In the genomic region with DNA sequence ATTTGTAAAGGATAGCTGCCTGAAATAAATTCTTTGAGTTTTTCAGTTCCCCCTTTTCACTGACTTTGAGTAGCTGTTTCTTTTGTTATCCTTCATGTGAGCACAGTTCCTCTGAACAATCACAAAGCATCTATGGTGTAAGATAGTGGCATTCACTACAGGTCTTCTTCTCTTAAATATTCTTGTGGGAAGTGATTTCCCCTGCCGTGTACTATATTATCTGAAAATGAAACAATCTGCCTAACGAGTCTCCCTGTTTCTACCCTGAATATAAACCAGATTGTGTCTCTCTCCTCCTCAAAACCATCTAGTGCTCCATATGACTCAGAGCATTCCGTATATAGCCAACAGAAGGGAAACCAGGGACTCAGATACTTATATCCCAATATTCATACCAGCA, we compare ENCODE assay signal across 16 cellular contexts.
DNase-seq lines count a peak whose midpoint lies in the region; ATAC-seq, FAIRE-seq and TF ChIP-seq lines count a peak whose summit lies in the region.
"Had no signal": no experiment of that assay in that cellular context is flagged by ENCODE, and none has a peak within 500 bp of the region (broad histone marks: within the 10 kb centered on the region; RNA-seq: fewer than 3 reads in every experiment).

No MANE protein-coding gene starts in this region.

- H3K36me3 ChIP-seq in upper lobe of right lung, result no peaks in the 10 kb centered on the region
- H3K36me3 ChIP-seq: SJCRH30 had no signal

- H3K27ac Mint-ChIP-seq in activated CD4-positive, alpha-beta memory T cell treated with anti-CD3 and anti-CD28 coated beads for 36 hours, result no peak overlapping the region
- H3K27ac Mint-ChIP-seq in glutamatergic neuron (ENCODE audit: unreplicated experiment), result no peak overlapping the region
- H3K27ac Mint-ChIP-seq: activated B cell treated with CpG ODN at 0.5 μM for 24 hours; effector memory CD8-positive, alpha-beta T cell had no signal

- no peaks in the 10 kb centered on the region for H3K27me3 ChIP-seq in upper lobe of right lung
- H3K27me3 ChIP-seq: SJCRH30 had no signal

- peaks cover 58% of the 10 kb centered on the region for H3K36me3 Mint-ChIP-seq in activated CD4-positive, alpha-beta memory T cell treated with anti-CD3 and anti-CD28 coated beads for 36 hours
- peaks cover 5% of the 10 kb centered on the region for H3K36me3 Mint-ChIP-seq in glutamatergic neuron (ENCODE audit: unreplicated experiment)

- H3K27me3 Mint-ChIP-seq in activated CD4-positive, alpha-beta memory T cell treated with anti-CD3 and anti-CD28 coated beads for 36 hours, result no peaks in the 10 kb centered on the region
- no peaks in the 10 kb centered on the region for H3K27me3 Mint-ChIP-seq in glutamatergic neuron (ENCODE audit: unreplicated experiment)
- H3K27me3 Mint-ChIP-seq: activated B cell treated with CpG ODN at 0.5 μM for 24 hours; effector memory CD8-positive, alpha-beta T cell had no signal

- H3K9me3 ChIP-seq in upper lobe of right lung, result no peaks in the 10 kb centered on the region
- H3K9me3 ChIP-seq: SJCRH30 had no signal

- no peak overlapping the region for H3K4me3 ChIP-seq in upper lobe of right lung
- H3K4me3 ChIP-seq: SJCRH30, skin epidermis had no signal

- TF ChIP-seq POLR2A in GM12891 (IDR thresholded peaks at IDR 0.05; ENCODE audit: low read depth, low read length), result no peak

- H3K9me3 Mint-ChIP-seq in activated CD4-positive, alpha-beta memory T cell treated with anti-CD3 and anti-CD28 coated beads for 36 hours, result peaks cover 12% of the 10 kb centered on the region
- H3K9me3 Mint-ChIP-seq in glutamatergic neuron (ENCODE audit: unreplicated experiment), result peaks cover 2% of the 10 kb centered on the region
- H3K9me3 Mint-ChIP-seq: effector memory CD8-positive, alpha-beta T cell had no signal

- TF ChIP-seq CTCF in upper lobe of right lung (IDR thresholded peaks at IDR 0.05), result no peak
- no peak for TF ChIP-seq CTCF in glutamatergic neuron (IDR thresholded peaks at IDR 0.05; ENCODE audit: partially characterized antibody, unreplicated experiment)

- no peak overlapping the region for H3K27ac ChIP-seq in upper lobe of right lung
- H3K27ac ChIP-seq: SJCRH30, skin epidermis had no signal

- CTCF ChIA-PET in activated CD4-positive, alpha-beta memory T cell treated with anti-CD3 and anti-CD28 coated beads for 36 hours (lab: Charles Lee), result interaction anchor here (0.7 kb wide), 1 partner anchor 79 kb away, joined by 3 read pairs; no protein-coding TSS in a partner anchor

- no peak overlapping the region for H3K4me3 Mint-ChIP-seq in activated CD4-positive, alpha-beta memory T cell treated with anti-CD3 and anti-CD28 coated beads for 36 hours
- no peak overlapping the region for H3K4me3 Mint-ChIP-seq in glutamatergic neuron (ENCODE audit: unreplicated experiment)
- H3K4me3 Mint-ChIP-seq: activated B cell treated with CpG ODN at 0.5 μM for 24 hours; effector memory CD8-positive, alpha-beta T cell had no signal

- DNase-seq in GM12891 (ENCODE audit: insufficient read length, low spot score) (peak; percentile 10), SHP77 treated with DMSO at 0.1 percent for 48 hours (lab: John Stamatoyannopoulos, UW) (no peak), upper lobe of right lung (no peak), glutamatergic neuron (no peak)
- DNase-seq in activated CD4-positive, alpha-beta memory T cell treated with anti-CD3 and anti-CD28 coated beads for 36 hours, result no peak
- DNase-seq: activated B cell treated with CpG ODN at 0.5 μM for 24 hours; effector memory CD8-positive, alpha-beta T cell; left colon; NCI-H1092 treated with DMSO at 0.1 percent for 48 hours; NCI-H526 treated with DMSO at 0.1 percent for 48 hours; SJCRH30 had no signal

- H3K4me1 Mint-ChIP-seq in activated CD4-positive, alpha-beta memory T cell treated with anti-CD3 and anti-CD28 coated beads for 36 hours (ENCODE audit: low read depth), result peaks cover 3% of the 10 kb centered on the region
- H3K4me1 Mint-ChIP-seq in glutamatergic neuron (ENCODE audit: low read depth, unreplicated experiment), result peaks cover 2% of the 10 kb centered on the region

- H3K4me1 ChIP-seq in upper lobe of right lung, result no peaks in the 10 kb centered on the region
- H3K4me1 ChIP-seq: SJCRH30 had no signal

- ATAC-seq in GM19372 (IDR thresholded peaks at IDR 0.05; ENCODE audit: low read depth, unreplicated experiment) (peak; percentile 54), HG02678 (IDR thresholded peaks at IDR 0.05; ENCODE audit: unreplicated experiment) (peak; percentile 58), HG03354 (IDR thresholded peaks at IDR 0.05; ENCODE audit: poor library complexity, severe bottlenecking, unreplicated experiment) (peak; percentile 47), upper lobe of right lung (no peak)
- ATAC-seq: effector memory CD8-positive, alpha-beta T cell; left colon had no signal

- POLR2A ChIA-PET in activated CD4-positive, alpha-beta memory T cell treated with anti-CD3 and anti-CD28 coated beads for 36 hours (lab: Charles Lee), result no interaction called here

- FAIRE-seq in GM12891 (lab: Jason Lieb, UNC), result no peak
- FAIRE-seq: HTR-8/SVneo had no signal

- intact Hi-C loops in activated CD4-positive, alpha-beta memory T cell treated with anti-CD3 and anti-CD28 coated beads for 36 hours (cut with micrococcal nuclease), result no loop called here
- intact Hi-C loops in upper lobe of right lung (cut with DNase I), result no loop called here

TF ChIP-seq in GM12891, 5 proteins besides CTCF, POLR2A, EP300 and RAD21:
- TF ChIP-seq SPI1 (IDR thresholded peaks at IDR 0.05; ENCODE audit: low read depth, low read length) (peak; percentile 95), POU2F2 (IDR thresholded peaks at IDR 0.05; ENCODE audit: low read depth, low read length) (no peak), TAF1 (IDR thresholded peaks at IDR 0.05; ENCODE audit: low read depth, low read length) (no peak)
